In genomic region chr7:46814516-46815250, GRCh38 we compare ENCODE assay signal across 27 cellular contexts.
DNase-seq lines count a peak whose midpoint lies in the region; ATAC-seq and TF ChIP-seq lines count a peak whose summit lies in the region.
"Had no signal": no experiment of that assay in that cellular context is flagged by ENCODE, and none has a peak within 500 bp of the region (broad histone marks: within the 10 kb centered on the region; RNA-seq: fewer than 3 reads in every experiment).

No MANE protein-coding gene starts in this region.

- TF ChIP-seq CTCF in GM12865 (IDR thresholded peaks at IDR 0.05; ENCODE audit: insufficient read depth, low read depth, low read length, missing control alignments) (no peak), cardiac fibroblast (IDR thresholded peaks at IDR 0.05; ENCODE audit: low read depth, low read length) (no peak), ascending aorta (IDR thresholded peaks at IDR 0.05) (no peak), heart right ventricle (IDR thresholded peaks at IDR 0.05) (no peak)

- no peak overlapping the region for H3K4me3 ChIP-seq in GM12865 (ENCODE audit: low read depth, low read length)
- H3K4me3 ChIP-seq in cardiac fibroblast (replicated peaks in 1 of 2; ENCODE audit: low read depth in 2 of 2, low read length in 2 of 2), result no peak overlapping the region
- no peak overlapping the region for H3K4me3 ChIP-seq in ascending aorta
- no peak overlapping the region for H3K4me3 ChIP-seq in heart right ventricle
- H3K4me3 ChIP-seq: esophagus squamous epithelium, ovary, tibial nerve had no signal

- H3K36me3 ChIP-seq in ascending aorta, result no peaks in the 10 kb centered on the region
- no peaks in the 10 kb centered on the region for H3K36me3 ChIP-seq in heart right ventricle
- H3K36me3 ChIP-seq: esophagus squamous epithelium, ovary, tibial nerve had no signal

- DNase-seq in GM12865 (ENCODE audit: low read depth) (peak; percentile 31), NOMO-1 treated with DMSO at 0.1 percent for 48 hours (lab: John Stamatoyannopoulos, UW; ENCODE audit: unreplicated experiment) (peak; percentile 70), cardiac fibroblast (ENCODE audit: low read depth in 2 of 2) (peak; percentile 6 to 18), myocyte (ENCODE audit: low read depth) (peak; percentile 20), ascending aorta (ENCODE audit: low spot score in 2 of 2) (no peak), heart right ventricle (no peak), iPS-NIHi11 (ENCODE audit: low spot score) (no peak), GM19238 (ENCODE audit: insufficient read length, low spot score) (no peak)
- DNase-seq: activated CD4-positive, alpha-beta T cell treated with anti-CD3 and anti-CD28 coated beads, Interleukin-2, amount 10 ng/mL, durations not matched to agents 7 days and 5 days; CD4-positive, alpha-beta memory T cell; DMS153; esophagus squamous epithelium; GDM1; IMR-90; left colon; mesendoderm; natural killer cell; NCI-H1436; NCI-H748 treated with DMSO at 0.1 percent for 48 hours; ovary; SHP77; stimulated activated CD4-positive, alpha-beta T cell treated with anti-CD3 and anti-CD28 coated beads, Interleukin-12 subunit alpha, Interleukin-12 subunit beta, amount 100 ng/mL, for 4 hours; stimulated activated naive CD8-positive, alpha-beta T cell treated with anti-CD3 and anti-CD28 coated beads, Interleukin-15, amount 100 ng/mL, for 72 hours; T-helper 2 cell had no signal

- H3K27me3 ChIP-seq in ascending aorta (no peaks in the 10 kb centered on the region), heart right ventricle (no peaks in the 10 kb centered on the region)
- H3K27me3 ChIP-seq: esophagus squamous epithelium, ovary, tibial nerve had no signal

- H3K4me1 ChIP-seq in ascending aorta (no peaks in the 10 kb centered on the region), heart right ventricle (peaks cover 0 to 23% (median 11%) of the 10 kb centered on the region in 9 donors)
- H3K4me1 ChIP-seq: esophagus squamous epithelium had no signal

- H3K9me3 ChIP-seq in ascending aorta (no peaks in the 10 kb centered on the region), heart right ventricle (peaks cover 0 to 23% (median 0%) of the 10 kb centered on the region in 11 donors)
- H3K9me3 ChIP-seq: esophagus squamous epithelium, ovary had no signal

- H3K27ac ChIP-seq in ascending aorta (no peak overlapping the region), heart right ventricle (no peak overlapping the region)
- H3K27ac ChIP-seq: esophagus squamous epithelium, ovary, tibial nerve, VCaP had no signal

- WGBS in heart right ventricle, 2 donors, result 83 to 86% methylated on average over 4 of the region's 4 CpGs

- intact Hi-C loops in ascending aorta (cut with DNase I), result no loop called here
- intact Hi-C loops in heart right ventricle (cut with DNase I), result loop anchor here in 1 of 10 donors (10.0 kb wide), 1 partner anchor 120 kb away; no protein-coding TSS in a partner anchor

- no peak for ATAC-seq in heart right ventricle
- ATAC-seq: activated naive CD4-positive, alpha-beta T cell treated with anti-CD3 and anti-CD28 coated beads, Interleukin-2, amount 50 U/mL, for 72 hours; left colon; natural killer cell; stimulated activated naive CD8-positive, alpha-beta T cell treated with anti-CD3 and anti-CD28 coated beads, Interleukin-15, amount 100 ng/mL, for 72 hours had no signal

Comparison
In these comparisons a context has a peak if more than half of its experiments do, and no peak if none do; other contexts are left out.
1. DNase-seq: peak in GM12865 (single experiment), NOMO-1 treated with DMSO at 0.1 percent for 48 hours (single experiment), cardiac fibroblast (2 of 2) and myocyte (single experiment); none in ascending aorta (0 of 2), heart right ventricle (0 of 2), iPS-NIHi11 (single experiment) and GM19238 (single experiment).